Comparison of ENCODE assay signal across 8 cellular contexts in the genomic region with DNA sequence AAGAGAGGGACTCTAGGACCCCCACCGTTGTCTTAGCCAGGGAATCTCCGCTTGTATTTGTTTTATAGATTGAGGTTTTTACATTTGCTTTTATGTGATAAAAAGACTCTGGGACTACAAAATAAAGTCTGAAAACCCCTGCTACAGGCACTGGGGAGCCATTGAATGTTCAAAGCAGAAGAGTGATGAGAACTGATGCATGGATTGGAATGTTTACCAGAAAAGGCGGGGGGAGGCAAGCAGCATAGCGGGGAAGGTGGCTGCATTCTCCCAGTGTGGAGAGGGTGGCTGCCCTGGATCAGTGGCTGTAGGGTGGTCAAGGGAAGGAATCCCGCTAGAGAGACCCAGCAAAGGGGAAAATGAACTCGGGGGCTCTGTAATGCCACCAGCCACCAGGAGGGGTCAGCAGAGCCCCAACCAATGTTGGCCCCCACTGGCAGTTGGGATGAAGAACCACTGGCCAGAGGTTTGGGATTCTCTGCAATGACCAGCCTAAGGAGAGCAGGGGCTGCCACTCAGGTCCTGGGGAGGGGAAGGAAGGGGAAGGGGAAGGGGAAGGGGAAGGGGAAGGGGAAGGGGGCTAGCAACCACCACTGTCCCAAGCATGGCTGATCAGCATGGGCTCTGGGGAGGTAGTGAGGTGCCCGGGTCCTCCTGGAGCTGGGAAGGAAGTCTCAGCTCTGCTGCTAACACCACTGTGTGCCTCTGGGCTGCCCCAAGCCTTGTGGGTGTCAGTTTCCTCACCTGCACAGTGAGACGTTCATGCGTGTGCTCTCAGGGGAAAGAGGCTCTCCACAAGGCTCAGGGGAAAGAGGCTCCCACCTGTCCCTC. TPM values are rescaled to one million over a fixed set of nuclear protein-coding genes. Genes with fewer than 3 reads are reported as not detected.
A peak's percentile ranks its signal among the peaks of the same experiment; 100 is the strongest.
DNase-seq lines count a peak whose midpoint lies in the region; ATAC-seq and TF ChIP-seq lines count a peak whose summit lies in the region.

No MANE protein-coding gene starts in this region.

- no peaks in the 10 kb centered on the region for H3K4me1 Mint-ChIP-seq in natural killer cell

- intact Hi-C loops in natural killer cell (cut with micrococcal nuclease): loop anchor here (1.0 to 10.0 kb wide), 6 partner anchors 83 to 751 kb away; no protein-coding TSS in a partner anchor

- no peak overlapping the region for H3K4me3 Mint-ChIP-seq in natural killer cell

- H3K27ac Mint-ChIP-seq in natural killer cell: no peak overlapping the region

- no peaks in the 10 kb centered on the region for H3K9me3 Mint-ChIP-seq in natural killer cell

- peak; percentile 87 for TF ChIP-seq CTCF in natural killer cell (IDR thresholded peaks at IDR 0.05)

- peaks cover 0 to 3% of the 10 kb centered on the region in 2 donors for H3K27me3 Mint-ChIP-seq in natural killer cell (ENCODE audit: low read depth in 2 of 2)

- DNase-seq in NCI-H446 (lab: John Stamatoyannopoulos, UW): peak; percentile 26 to 47
- no peak for DNase-seq in NCI-H446 treated with DMSO at 0.1 percent for 48 hours (lab: John Stamatoyannopoulos, UW)
- peak; percentile 35 for DNase-seq in NCI-H2227 treated with DMSO at 0.1 percent for 48 hours (lab: John Stamatoyannopoulos, UW)
- DNase-seq in activated CD8-positive, alpha-beta memory T cell treated with anti-CD3 and anti-CD28 coated beads for 4 hours (ENCODE audit: low read depth in 2 of 2): peak; percentile 21 to 43
- DNase-seq in epidermal melanocyte (ENCODE audit: insufficient read length, low spot score): peak; percentile 79
- DNase-seq in natural killer cell: peak; percentile 67
- DNase-seq in superior temporal gyrus (ENCODE audit: extremely low spot score): peak; percentile 80

- ATAC-seq in natural killer cell (peak; percentile 62 to 95 (median 85)), HG02759 (IDR thresholded peaks at IDR 0.05; ENCODE audit: unreplicated experiment) (no peak)

- no peaks in the 10 kb centered on the region for H3K36me3 Mint-ChIP-seq in natural killer cell

RNA-seq across cellular contexts. Expression of a gene that starts 19.2 kb away (rescaled TPM):
- total RNA-seq in natural killer cell: 10 to 100 TPM; 48.9 to 62.8 (median 49.9) TPM

RNA-seq across cellular contexts. Expression of a gene that starts 40.0 kb away (rescaled TPM):
- total RNA-seq in natural killer cell: under 1 TPM in 1 of 3 donors, not detected in 2; 0.14 TPM

RNA-seq across cellular contexts. Expression of a gene that starts 46.3 kb away (rescaled TPM):
- not detected for total RNA-seq in natural killer cell
